ENCODE assay signal across 1 cellular context in the genomic region with DNA sequence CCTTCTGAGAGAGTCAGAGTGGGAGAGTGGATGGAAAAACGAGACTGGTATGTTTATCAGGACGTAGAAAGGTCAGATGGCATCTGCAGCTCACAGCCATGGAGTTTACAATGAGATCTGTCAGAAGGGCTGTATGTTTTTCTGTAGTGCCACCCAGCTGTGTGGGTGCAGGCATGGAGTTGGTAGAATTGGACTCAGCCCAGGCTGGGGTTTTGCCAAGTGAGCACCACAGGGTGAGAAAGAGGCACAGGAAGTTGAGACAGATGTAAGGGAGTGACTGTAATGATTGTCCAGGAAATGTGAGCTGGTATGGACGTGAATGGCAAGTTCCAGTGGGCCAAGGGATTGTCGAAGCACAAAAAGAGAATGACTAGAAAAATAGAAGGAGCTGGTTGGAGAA.
TF ChIP-seq lines count a peak whose summit lies in the region.

No MANE protein-coding gene starts in this region.

TF ChIP-seq in HCT116, 20 proteins besides CTCF, POLR2A, EP300 and RAD21:
- TF ChIP-seq YY1 (IDR thresholded peaks at IDR 0.05; ENCODE audit: extremely low read depth, insufficient replicate concordance, low read depth, low read length) (peak; percentile 17), EZH2 (IDR thresholded peaks at IDR 0.05) (no peak), MAX (IDR thresholded peaks at IDR 0.05) (peak; percentile 43; the same call in 1 of the 2 replicates), CEBPB (IDR thresholded peaks at IDR 0.05; ENCODE audit: low read depth) (no peak), POLR2AphosphoS5 (IDR thresholded peaks at IDR 0.05; ENCODE audit: low read depth, low read length) (no peak), ZFX (IDR thresholded peaks at IDR 0.05) (no peak), SRF (IDR thresholded peaks at IDR 0.05; ENCODE audit: low read depth) (no peak)
